In genomic region chr5:105288946-105289345, GRCh38 we compare ENCODE assay signal across 25 cellular contexts.
"Had no signal": no experiment of that assay in that cellular context is flagged by ENCODE, and none has a peak within 500 bp of the region (broad histone marks: within the 10 kb centered on the region; RNA-seq: fewer than 3 reads in every experiment).

No MANE protein-coding gene starts in this region.

- H3K9me3 Mint-ChIP-seq: nephron, neural progenitor cell had no signal

- H3K27me3 Mint-ChIP-seq: memory B cell; naive thymus-derived CD4-positive, alpha-beta T cell; progenitor cell of endocrine pancreas had no signal

- ATAC-seq: mucosa of descending colon; naive thymus-derived CD4-positive, alpha-beta T cell; right lobe of liver had no signal

- H3K27ac Mint-ChIP-seq: memory B cell; mesothelial cell of epicardium; naive thymus-derived CD4-positive, alpha-beta T cell; nephron; neural progenitor cell; progenitor cell of endocrine pancreas had no signal

- H3K4me3 ChIP-seq: coronary artery, esophagus squamous epithelium, lung, mucosa of descending colon, neural progenitor cell, right lobe of liver, smooth muscle cell, stomach, thyroid gland, vagina had no signal

- H3K4me3 Mint-ChIP-seq: memory B cell; mesothelial cell of epicardium; naive thymus-derived CD4-positive, alpha-beta T cell; nephron; neural progenitor cell had no signal

- H3K4me1 Mint-ChIP-seq: memory B cell; naive thymus-derived CD4-positive, alpha-beta T cell; neural progenitor cell had no signal

- DNase-seq: dermis blood vessel endothelial cell; effector memory CD4-positive, alpha-beta T cell; erythroblast; esophagus squamous epithelium; hypothalamus; mucosa of descending colon; naive thymus-derived CD4-positive, alpha-beta T cell; right lobe of liver; stimulated activated CD4-positive, alpha-beta T cell treated with anti-CD3 and anti-CD28 coated beads, Interleukin-12 subunit alpha, Interleukin-12 subunit beta, amount 100 ng/mL, for 4 hours; stimulated activated CD4-positive, alpha-beta T cell treated with anti-CD3 and anti-CD28 coated beads, Interleukin-1b, Interleukin-23, amount 100 ng/mL, for 48 hours; stimulated activated CD4-positive, alpha-beta T cell treated with anti-CD3 and anti-CD28 coated beads, Interleukin-4, amount 100 ng/mL, for 1 hour; stimulated activated CD8-positive, alpha-beta memory T cell treated with anti-CD3 and anti-CD28 coated beads, Interleukin-4, amount 100 ng/mL, for 48 hours; stimulated activated naive CD4-positive, alpha-beta T cell treated with Interleukin-2 at 50 U/mL for 16 hours; stomach; thyroid gland; trophoblast cell had no signal

- H3K36me3 Mint-ChIP-seq: memory B cell; mesothelial cell of epicardium; naive thymus-derived CD4-positive, alpha-beta T cell; neural progenitor cell had no signal
